Comparison of ENCODE assay signal across 8 cellular contexts in genomic region chr11:123132034-123132766, GRCh38.
A peak's percentile ranks its signal among the peaks of the same experiment; 100 is the strongest.
DNase-seq lines count a peak whose midpoint lies in the region; ATAC-seq and TF ChIP-seq lines count a peak whose summit lies in the region.
"Not testable (repeated sequence)": the region's sequence is repeated elsewhere in the genome, so short reads cannot be mapped to it uniquely, and the experiment has no call there.

No MANE protein-coding gene starts in this region.

- H3K27ac Mint-ChIP-seq in chondrocyte (ENCODE audit: unreplicated experiment) = peak overlapping the region; percentile 83

- H3K4me1 Mint-ChIP-seq in chondrocyte (ENCODE audit: low read depth) = peaks cover 34% of the 10 kb centered on the region

- DNase-seq in CD1c-positive myeloid dendritic cell (ENCODE audit: extremely low spot score) = peak; percentile 39
- peak; percentile 70 for DNase-seq in LHCN-M2 (ENCODE audit: low read depth)
- not testable (repeated sequence) for DNase-seq in chondrocyte (ENCODE audit: low spot score); mesenchymal stem cell; sigmoid colon; transverse colon
- DNase-seq in fibroblast of the aortic adventitia (ENCODE audit: low read depth) = peak; percentile 41

- H3K9me3 ChIP-seq in mesenchymal stem cell (ENCODE audit: control insufficient read depth, low read length); sigmoid colon; transverse colon: not testable (repeated sequence)

- 87% methylated on average over 7 of the region's 8 CpGs for WGBS in mesenchymal stem cell
- 80 to 85% methylated on average over 8 of the region's 8 CpGs for WGBS in sigmoid colon, 2 donors
- WGBS in transverse colon (ENCODE audit: low coverage in 1 of 2), 2 donors = 77 to 82% methylated on average over 8 of the region's 8 CpGs

- not testable (repeated sequence) for H2BK5ac ChIP-seq in mesenchymal stem cell (ENCODE audit: low read depth, low read length, poor library complexity, severe bottlenecking)

- TF ChIP-seq CTCF in chondrocyte (IDR thresholded peaks at IDR 0.05); fibroblast of the aortic adventitia (IDR thresholded peaks at IDR 0.05; ENCODE audit: insufficient read depth, low read length); sigmoid colon (IDR thresholded peaks at IDR 0.05); transverse colon (IDR thresholded peaks at IDR 0.05): not testable (repeated sequence)

- H2BK15ac ChIP-seq in mesenchymal stem cell (ENCODE audit: low read depth, poor library complexity, severe bottlenecking) = not testable (repeated sequence)

- TF ChIP-seq POLR2A in sigmoid colon (IDR thresholded peaks at IDR 0.05); transverse colon (IDR thresholded peaks at IDR 0.05): not testable (repeated sequence)

- H4K91ac ChIP-seq in mesenchymal stem cell (ENCODE audit: low read length) = not testable (repeated sequence)

- not testable (repeated sequence) for H2BK12ac ChIP-seq in mesenchymal stem cell (ENCODE audit: low read length in 2 of 2)

- H2BK120ac ChIP-seq in mesenchymal stem cell (ENCODE audit: low read depth, low read length) = not testable (repeated sequence)

- H4K8ac ChIP-seq in mesenchymal stem cell (ENCODE audit: low read length) = not testable (repeated sequence)

- TF ChIP-seq EP300 in sigmoid colon (IDR thresholded peaks at IDR 0.05); transverse colon (IDR thresholded peaks at IDR 0.05; ENCODE audit: low read depth): not testable (repeated sequence)

- H3K14ac ChIP-seq in mesenchymal stem cell (ENCODE audit: low read length in 2 of 2) = not testable (repeated sequence)

- H3K27me3 ChIP-seq in mesenchymal stem cell (ENCODE audit: control insufficient read depth in 1 of 2, insufficient read depth in 1 of 2, low read length in 2 of 2); sigmoid colon; transverse colon: not testable (repeated sequence)

- H3K4me3 ChIP-seq in fibroblast of the aortic adventitia (ENCODE audit: low read depth, low read length); mesenchymal stem cell (ENCODE audit: insufficient read depth in 1 of 2, low read depth in 1 of 2, low read length in 2 of 2); sigmoid colon; transverse colon: not testable (repeated sequence)

- H3K4me1 ChIP-seq in mesenchymal stem cell (ENCODE audit: control insufficient read depth, insufficient read depth, low read depth, low read length) = not testable (repeated sequence)
- H3K4me1 ChIP-seq in sigmoid colon (peaks cover 0 to 42% (median 35%) of the 10 kb centered on the region in 4 donors), transverse colon (peaks cover 0 to 11% (median 4%) of the 10 kb centered on the region in 4 donors)

- H3K36me3 Mint-ChIP-seq in chondrocyte (ENCODE audit: low read depth) = not testable (repeated sequence)

- H3K9ac ChIP-seq in mesenchymal stem cell (ENCODE audit: low read length) = peak overlapping the region; percentile 55

- not testable (repeated sequence) for H3K23ac ChIP-seq in mesenchymal stem cell (ENCODE audit: low read length in 2 of 2)

- in situ Hi-C loops in transverse colon (cut with MboI; ENCODE audit: low pct_ligation_motif_present in 1 of 4, low pct_unique_long_range_greater_than_20kb in 1 of 4, low sequenced_read_pairs in 3 of 4) = not testable (repeated sequence)

- H3K4me3 Mint-ChIP-seq in chondrocyte (ENCODE audit: unreplicated experiment) = not testable (repeated sequence)

- not testable (repeated sequence) for H3K9me3 Mint-ChIP-seq in chondrocyte (ENCODE audit: low read depth)

- not testable (repeated sequence) for H3K27me3 Mint-ChIP-seq in chondrocyte (ENCODE audit: low read depth)

- H3K4me2 ChIP-seq in mesenchymal stem cell (ENCODE audit: low read length, poor library complexity, severe bottlenecking) = not testable (repeated sequence)

- H2AK5ac ChIP-seq in mesenchymal stem cell (ENCODE audit: low read length, severe bottlenecking) = not testable (repeated sequence)

- ATAC-seq in SK-N-SH treated with all-trans-retinoic acid at 6 μM for 48 hours = peak; percentile 47

- peak overlapping the region in 1 of 2 experiments; percentile 52 for H3K18ac ChIP-seq in mesenchymal stem cell (ENCODE audit: low read depth in 1 of 2, low read length in 2 of 2)

- H3K79me1 ChIP-seq in mesenchymal stem cell (replicated peaks; ENCODE audit: low read length, poor library complexity, severe bottlenecking) = not testable (repeated sequence)

- not testable (repeated sequence) for H3K4ac ChIP-seq in mesenchymal stem cell (ENCODE audit: low read depth in 1 of 2, low read length in 2 of 2)

- H2AFZ ChIP-seq in mesenchymal stem cell (ENCODE audit: low read depth, low read length) = not testable (repeated sequence)

- intact Hi-C loops in sigmoid colon (cut with DNase I); transverse colon (cut with DNase I; ENCODE audit: low total_unique reads): not testable (repeated sequence)

- peaks cover 0 to 22% of the 10 kb centered on the region in 2 experiments for H3K36me3 ChIP-seq in mesenchymal stem cell (ENCODE audit: control insufficient read depth in 1 of 2, insufficient read depth in 2 of 2, low read depth in 1 of 2, low read length in 2 of 2)
- not testable (repeated sequence) for H3K36me3 ChIP-seq in sigmoid colon, transverse colon

- H3K27ac ChIP-seq in mesenchymal stem cell (ENCODE audit: low read length, poor library complexity, severe bottlenecking) = not testable (repeated sequence)
- H3K27ac ChIP-seq in sigmoid colon (peak overlapping the region; percentile 17 to 79 (median 75)), transverse colon (peak overlapping the region; percentile 19 to 43 (median 37))
